ENCODE assay signal across 1 cellular context in the genomic region with DNA sequence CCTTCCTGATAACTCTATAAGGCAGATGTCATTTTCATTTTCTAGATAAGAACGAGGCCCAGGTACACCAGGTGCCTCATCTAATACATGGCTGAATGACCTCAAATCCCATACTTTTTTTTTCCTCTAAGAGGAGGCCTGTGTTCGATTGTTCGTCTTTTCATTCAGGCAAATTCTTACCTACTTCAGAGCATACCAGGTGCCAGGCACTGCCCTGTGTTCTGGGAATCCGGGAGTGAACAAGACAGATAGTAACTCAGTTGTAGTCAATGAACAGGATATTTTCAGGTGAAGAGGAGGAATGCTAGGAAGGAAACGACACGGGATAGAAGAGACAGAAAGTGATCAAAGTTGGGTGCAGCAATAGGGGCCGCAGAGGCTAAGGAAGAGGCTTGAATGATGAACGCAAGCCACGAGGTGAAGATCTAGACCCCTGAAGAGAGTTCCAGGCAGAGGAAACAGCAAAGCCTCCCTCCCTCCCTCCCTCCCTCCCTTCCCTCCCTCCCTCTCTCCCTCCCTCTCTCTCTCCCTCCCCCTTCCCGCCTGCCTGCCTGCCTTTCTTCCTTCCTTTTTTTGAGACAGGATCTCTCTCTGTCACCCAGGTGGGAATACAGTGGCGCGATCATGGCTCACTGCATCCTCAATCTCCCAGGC.
TF ChIP-seq lines count a peak whose summit lies in the region.

No MANE protein-coding gene starts in this region.

TF ChIP-seq in WTC11, 78 proteins besides CTCF, POLR2A, EP300 and RAD21 (continued from another document):
- TF ChIP-seq ETV6 (CRISPR knock-in tag; IDR thresholded peaks at IDR 0.05) = no peak
- TF ChIP-seq, protein P1, sequence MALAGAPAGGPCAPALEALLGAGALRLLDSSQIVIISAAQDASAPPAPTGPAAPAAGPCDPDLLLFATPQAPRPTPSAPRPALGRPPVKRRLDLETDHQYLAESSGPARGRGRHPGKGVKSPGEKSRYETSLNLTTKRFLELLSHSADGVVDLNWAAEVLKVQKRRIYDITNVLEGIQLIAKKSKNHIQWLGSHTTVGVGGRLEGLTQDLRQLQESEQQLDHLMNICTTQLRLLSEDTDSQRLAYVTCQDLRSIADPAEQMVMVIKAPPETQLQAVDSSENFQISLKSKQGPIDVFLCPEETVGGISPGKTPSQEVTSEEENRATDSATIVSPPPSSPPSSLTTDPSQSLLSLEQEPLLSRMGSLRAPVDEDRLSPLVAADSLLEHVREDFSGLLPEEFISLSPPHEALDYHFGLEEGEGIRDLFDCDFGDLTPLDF (CRISPR knock-in tag; IDR thresholded peaks at IDR 0.05) = no peak
- TF ChIP-seq, protein P2, sequence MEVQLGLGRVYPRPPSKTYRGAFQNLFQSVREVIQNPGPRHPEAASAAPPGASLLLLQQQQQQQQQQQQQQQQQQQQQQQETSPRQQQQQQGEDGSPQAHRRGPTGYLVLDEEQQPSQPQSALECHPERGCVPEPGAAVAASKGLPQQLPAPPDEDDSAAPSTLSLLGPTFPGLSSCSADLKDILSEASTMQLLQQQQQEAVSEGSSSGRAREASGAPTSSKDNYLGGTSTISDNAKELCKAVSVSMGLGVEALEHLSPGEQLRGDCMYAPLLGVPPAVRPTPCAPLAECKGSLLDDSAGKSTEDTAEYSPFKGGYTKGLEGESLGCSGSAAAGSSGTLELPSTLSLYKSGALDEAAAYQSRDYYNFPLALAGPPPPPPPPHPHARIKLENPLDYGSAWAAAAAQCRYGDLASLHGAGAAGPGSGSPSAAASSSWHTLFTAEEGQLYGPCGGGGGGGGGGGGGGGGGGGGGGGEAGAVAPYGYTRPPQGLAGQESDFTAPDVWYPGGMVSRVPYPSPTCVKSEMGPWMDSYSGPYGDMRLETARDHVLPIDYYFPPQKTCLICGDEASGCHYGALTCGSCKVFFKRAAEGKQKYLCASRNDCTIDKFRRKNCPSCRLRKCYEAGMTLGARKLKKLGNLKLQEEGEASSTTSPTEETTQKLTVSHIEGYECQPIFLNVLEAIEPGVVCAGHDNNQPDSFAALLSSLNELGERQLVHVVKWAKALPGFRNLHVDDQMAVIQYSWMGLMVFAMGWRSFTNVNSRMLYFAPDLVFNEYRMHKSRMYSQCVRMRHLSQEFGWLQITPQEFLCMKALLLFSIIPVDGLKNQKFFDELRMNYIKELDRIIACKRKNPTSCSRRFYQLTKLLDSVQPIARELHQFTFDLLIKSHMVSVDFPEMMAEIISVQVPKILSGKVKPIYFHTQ (CRISPR knock-in tag; IDR thresholded peaks at IDR 0.05) = no peak
- no peak for TF ChIP-seq TCF7 (CRISPR knock-in tag; IDR thresholded peaks at IDR 0.05; ENCODE audit: low read depth)
- no peak for TF ChIP-seq NR1H2 (CRISPR knock-in tag; IDR thresholded peaks at IDR 0.05)
- TF ChIP-seq PRRX2 (CRISPR knock-in tag; IDR thresholded peaks at IDR 0.05) = no peak
- TF ChIP-seq ZNF671 (CRISPR knock-in tag; IDR thresholded peaks at IDR 0.05) = no peak
- TF ChIP-seq, protein P3, sequence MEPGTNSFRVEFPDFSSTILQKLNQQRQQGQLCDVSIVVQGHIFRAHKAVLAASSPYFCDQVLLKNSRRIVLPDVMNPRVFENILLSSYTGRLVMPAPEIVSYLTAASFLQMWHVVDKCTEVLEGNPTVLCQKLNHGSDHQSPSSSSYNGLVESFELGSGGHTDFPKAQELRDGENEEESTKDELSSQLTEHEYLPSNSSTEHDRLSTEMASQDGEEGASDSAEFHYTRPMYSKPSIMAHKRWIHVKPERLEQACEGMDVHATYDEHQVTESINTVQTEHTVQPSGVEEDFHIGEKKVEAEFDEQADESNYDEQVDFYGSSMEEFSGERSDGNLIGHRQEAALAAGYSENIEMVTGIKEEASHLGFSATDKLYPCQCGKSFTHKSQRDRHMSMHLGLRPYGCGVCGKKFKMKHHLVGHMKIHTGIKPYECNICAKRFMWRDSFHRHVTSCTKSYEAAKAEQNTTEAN (CRISPR knock-in tag; IDR thresholded peaks at IDR 0.05) = no peak
- TF ChIP-seq MXD4 (CRISPR knock-in tag; IDR thresholded peaks at IDR 0.05; ENCODE audit: borderline replicate concordance) = no peak
- TF ChIP-seq ZNF416 (CRISPR knock-in tag; IDR thresholded peaks at IDR 0.05) = no peak
- no peak for TF ChIP-seq ZNF423 (CRISPR knock-in tag; IDR thresholded peaks at IDR 0.05)
- TF ChIP-seq MYBL2 (CRISPR knock-in tag; IDR thresholded peaks at IDR 0.05) = no peak
